23 cellular contexts compared by ENCODE assay signal in genomic region chr1:22502167-22502566, GRCh38.
"Had no signal": no experiment of that assay in that cellular context is flagged by ENCODE, and none has a peak within 500 bp of the region (broad histone marks: within the 10 kb centered on the region; RNA-seq: fewer than 3 reads in every experiment).

No MANE protein-coding gene starts in this region.

- H3K4me2 ChIP-seq: hepatocyte had no signal

- DNase-seq: central memory CD4-positive, alpha-beta T cell; dorsolateral prefrontal cortex; effector CD4-positive, alpha-beta T cell; heart left ventricle; kidney; mesendoderm; midbrain; naive thymus-derived CD4-positive, alpha-beta T cell; occipital lobe; pancreas; right lobe of liver; small intestine; stimulated activated CD4-positive, alpha-beta T cell treated with anti-CD3 and anti-CD28 coated beads, Interleukin-15, amount 100 ng/mL, for 24 hours; stimulated activated CD4-positive, alpha-beta T cell treated with anti-CD3 and anti-CD28 coated beads, Interleukin-2, amount 100 ng/mL, for 48 hours; stimulated activated naive CD4-positive, alpha-beta T cell; stimulated activated naive CD8-positive, alpha-beta T cell treated with anti-CD3 and anti-CD28 coated beads, Interleukin-15, amount 100 ng/mL, for 72 hours; thyroid gland; trophoblast cell had no signal

- H3K27me3 Mint-ChIP-seq: naive thymus-derived CD4-positive, alpha-beta T cell; stimulated activated naive CD8-positive, alpha-beta T cell treated with anti-CD3 and anti-CD28 coated beads, Interleukin-15, amount 100 ng/mL, for 72 hours had no signal

- H3K4me3 Mint-ChIP-seq: naive thymus-derived CD4-positive, alpha-beta T cell; nephron; stimulated activated naive CD8-positive, alpha-beta T cell treated with anti-CD3 and anti-CD28 coated beads, Interleukin-15, amount 100 ng/mL, for 72 hours had no signal

- H3K27ac ChIP-seq: dorsolateral prefrontal cortex, epithelial cell of prostate, esophagus muscularis mucosa, heart left ventricle, hepatocyte, right lobe of liver had no signal

- H3K27me3 ChIP-seq: dorsolateral prefrontal cortex, esophagus muscularis mucosa, heart left ventricle, hepatocyte, pancreas, right lobe of liver, thyroid gland had no signal

- H3K4me3 ChIP-seq: dorsolateral prefrontal cortex, esophagus muscularis mucosa, heart left ventricle, hepatocyte, pancreas, right lobe of liver, thyroid gland had no signal

- H3K27ac Mint-ChIP-seq: nephron had no signal

- H2AFZ ChIP-seq: hepatocyte had no signal

- H3K9me3 ChIP-seq: esophagus muscularis mucosa, heart left ventricle, pancreas, right lobe of liver, thyroid gland had no signal

- H3K9me3 Mint-ChIP-seq: naive thymus-derived CD4-positive, alpha-beta T cell; nephron; stimulated activated naive CD8-positive, alpha-beta T cell treated with anti-CD3 and anti-CD28 coated beads, Interleukin-15, amount 100 ng/mL, for 72 hours had no signal

- ATAC-seq: heart left ventricle; left lobe of liver; naive thymus-derived CD4-positive, alpha-beta T cell; pancreas; right lobe of liver; stimulated activated naive CD8-positive, alpha-beta T cell treated with anti-CD3 and anti-CD28 coated beads, Interleukin-15, amount 100 ng/mL, for 72 hours had no signal
